28 cellular contexts compared by ENCODE assay signal in genomic region chr11:125225401-125225800, GRCh38.
"Had no signal": no experiment of that assay in that cellular context is flagged by ENCODE, and none has a peak within 500 bp of the region (broad histone marks: within the 10 kb centered on the region; RNA-seq: fewer than 3 reads in every experiment).

No MANE protein-coding gene starts in this region.

- H3K27ac ChIP-seq: left lung, lower lobe of right lung, parathyroid adenoma, right atrium auricular region, right lobe of liver, thoracic aorta, tibial artery, upper lobe of right lung had no signal

- H3K4me1 Mint-ChIP-seq: immature natural killer cell; naive B cell; natural killer cell; stimulated activated memory B cell treated with anti-CD40 and anti-IgM and Interleukin-4, amounts not matched to agents 10 μg/mL and 1 μg/mL and 100 μg/mL, for 72 hours had no signal

- DNase-seq: hippocampal formation; immature natural killer cell; kidney; left lung; lower lobe of right lung; mesendoderm; naive B cell; natural killer cell; stimulated activated CD4-positive, alpha-beta T cell treated with anti-CD3 and anti-CD28 coated beads, Interleukin-1b, Interleukin-23, amount 100 ng/mL, for 48 hours; stimulated activated CD4-positive, alpha-beta T cell treated with anti-CD3 and anti-CD28 coated beads, Interleukin-2, amount 100 ng/mL, for 48 hours; stimulated activated CD4-positive, alpha-beta T cell treated with anti-CD3 and anti-CD28 coated beads, Interleukin-4, amount 100 ng/mL, for 4 hours; stimulated activated CD8-positive, alpha-beta memory T cell treated with anti-CD3 and anti-CD28 coated beads, Interleukin-4, amount 100 ng/mL, for 48 hours; stimulated activated naive CD8-positive, alpha-beta T cell treated with anti-CD3 and anti-CD28 coated beads, Interleukin-15, Interleukin-2, amounts not matched to agents 100 U/mL and 50 U/mL, for 24 hours; trophoblast cell; upper lobe of right lung had no signal

- H3K4me3 ChIP-seq: left lung, lower lobe of right lung, right atrium auricular region, right lobe of liver, smooth muscle cell, stomach, thoracic aorta, tibial artery, upper lobe of right lung had no signal

- H3K36me3 ChIP-seq: left lung, lower lobe of right lung, right atrium auricular region, right lobe of liver, stomach, thoracic aorta, tibial artery, upper lobe of right lung had no signal

- H3K27me3 Mint-ChIP-seq: progenitor cell of endocrine pancreas had no signal

- H3K36me3 Mint-ChIP-seq: immature natural killer cell; mesothelial cell of epicardium; naive B cell; natural killer cell; stimulated activated memory B cell treated with anti-CD40 and anti-IgM and Interleukin-4, amounts not matched to agents 10 μg/mL and 1 μg/mL and 100 μg/mL, for 72 hours had no signal

- H3K27ac Mint-ChIP-seq: immature natural killer cell; mesothelial cell of epicardium; naive B cell; natural killer cell; progenitor cell of endocrine pancreas; stimulated activated memory B cell treated with anti-CD40 and anti-IgM and Interleukin-4, amounts not matched to agents 10 μg/mL and 1 μg/mL and 100 μg/mL, for 72 hours had no signal

- H3K4me2 ChIP-seq: smooth muscle cell had no signal

- H3K4me3 Mint-ChIP-seq: immature natural killer cell; mesothelial cell of epicardium; naive B cell; natural killer cell; stimulated activated memory B cell treated with anti-CD40 and anti-IgM and Interleukin-4, amounts not matched to agents 10 μg/mL and 1 μg/mL and 100 μg/mL, for 72 hours had no signal

- H3K9me3 ChIP-seq: left lung, lower lobe of right lung, right atrium auricular region, right lobe of liver, stomach, thoracic aorta, tibial artery, upper lobe of right lung had no signal

- H2AFZ ChIP-seq: parathyroid adenoma had no signal

- H3K79me2 ChIP-seq: parathyroid adenoma had no signal

- H3K9me3 Mint-ChIP-seq: immature natural killer cell; mesothelial cell of epicardium; natural killer cell; stimulated activated memory B cell treated with anti-CD40 and anti-IgM and Interleukin-4, amounts not matched to agents 10 μg/mL and 1 μg/mL and 100 μg/mL, for 72 hours had no signal

- H3K27me3 ChIP-seq: right atrium auricular region, right lobe of liver, stomach, tibial artery, upper lobe of right lung had no signal

- ATAC-seq: left colon; lower lobe of right lung; natural killer cell; stimulated activated memory B cell treated with anti-CD40 and anti-IgM and Interleukin-4, amounts not matched to agents 10 μg/mL and 1 μg/mL and 100 μg/mL, for 72 hours; stimulated activated naive CD8-positive, alpha-beta T cell treated with anti-CD3 and anti-CD28 coated beads, Interleukin-15, Interleukin-2, amounts not matched to agents 100 U/mL and 50 U/mL, for 24 hours; upper lobe of right lung had no signal

- FAIRE-seq: islet of Langerhans, kidney, urothelium cell line had no signal

- H3K4me1 ChIP-seq: left lung, parathyroid adenoma, right lobe of liver, tibial artery had no signal

- H3K9ac ChIP-seq: parathyroid adenoma had no signal
